Comparison of ENCODE assay signal across 20 cellular contexts in genomic region chr3:37852097-37852496, GRCh38. TPM values are rescaled to one million over a fixed set of nuclear protein-coding genes. Genes with fewer than 3 reads are reported as not detected.
A peak's percentile ranks its signal among the peaks of the same experiment; 100 is the strongest.
DNase-seq lines count a peak whose midpoint lies in the region; FAIRE-seq and TF ChIP-seq lines count a peak whose summit lies in the region.
"Had no signal": no experiment of that assay in that cellular context is flagged by ENCODE, and none has a peak within 500 bp of the region (broad histone marks: within the 10 kb centered on the region; RNA-seq: fewer than 3 reads in every experiment).

No MANE protein-coding gene starts in this region.

- dilution Hi-C loops in keratinocyte (cut with MboI; ENCODE audit: extremely low pct_ligation_motif_present, low sequenced_read_pairs), result no loop called here

- DNase-seq in AG08395 (ENCODE audit: low spot score) (peak; percentile 43), LHCN-M2 (ENCODE audit: low read depth) (peak; percentile 68), bronchial epithelial cell (ENCODE audit: low read depth) (peak; percentile 96), keratinocyte (ENCODE audit: low read depth, low spot score) (no peak), T-helper 1 cell (no peak), NOMO-1 (lab: John Stamatoyannopoulos, UW; ENCODE audit: unreplicated experiment in 2 of 2) (no peak), NOMO-1 treated with dmso at 0.1 percent for 144 hours (lab: John Stamatoyannopoulos, UW; ENCODE audit: unreplicated experiment) (no peak), GDM1 (lab: John Stamatoyannopoulos, UW) (no peak)
- DNase-seq: mesendoderm; MM.1S; NCI-H187; NCI-H345; NK-92 treated with Interleukin-12 subunit alpha and Interleukin-12 subunit beta, amount 100 ng/mL, for 24 hours; psoas muscle; Right ventricle myocardium superior; stimulated activated CD4-positive, alpha-beta T cell treated with anti-CD3 and anti-CD28 coated beads, Interleukin-15, amount 100 ng/mL, for 24 hours; stimulated activated naive CD4-positive, alpha-beta T cell; T-helper 17 cell; upper lobe of left lung had no signal

- no peak overlapping the region for H3K9ac ChIP-seq in keratinocyte (ENCODE audit: control insufficient read depth, extremely low read depth, insufficient read depth, low read length)

- H3K4me2 ChIP-seq in keratinocyte (ENCODE audit: control insufficient read depth, extremely low read depth, insufficient read depth, low read depth, low read length), result no peak overlapping the region

- FAIRE-seq in bronchial epithelial cell (lab: Jason Lieb, UNC) (no peak), keratinocyte (lab: Jason Lieb, UNC) (peak; percentile 51)
- FAIRE-seq: GM12878 had no signal

- H3K9me1 ChIP-seq in keratinocyte (ENCODE audit: control insufficient read depth, extremely low read depth, insufficient read depth, low read length), result no peaks in the 10 kb centered on the region

- H3K4me1 ChIP-seq in keratinocyte (ENCODE audit: control insufficient read depth, extremely low read depth, insufficient read depth, low read length), result peaks cover 38% of the 10 kb centered on the region
- H3K4me1 ChIP-seq: psoas muscle had no signal

- H3K4me3 ChIP-seq in bronchial epithelial cell (ENCODE audit: low read depth, low read length) (no peak overlapping the region), keratinocyte (ENCODE audit: control insufficient read depth in 2 of 3, extremely low read depth in 1 of 3, insufficient read depth in 2 of 3, low read depth in 1 of 3, low read length in 3 of 3) (no peak overlapping the region)
- H3K4me3 ChIP-seq: GM12878, psoas muscle, upper lobe of left lung had no signal

- no peak overlapping the region for H2AFZ ChIP-seq in keratinocyte (ENCODE audit: control insufficient read depth, low read length)

- no peaks in the 10 kb centered on the region for H4K20me1 ChIP-seq in keratinocyte (ENCODE audit: control insufficient read depth, extremely low read depth, insufficient read depth, low read length)

- H3K36me3 ChIP-seq in bronchial epithelial cell (ENCODE audit: control insufficient read depth, insufficient read depth, low read length) (peaks cover 2% of the 10 kb centered on the region), keratinocyte (ENCODE audit: control insufficient read depth in 2 of 2, extremely low read depth in 1 of 2, insufficient read depth in 2 of 2, low read length in 2 of 2) (no peaks in the 10 kb centered on the region)
- H3K36me3 ChIP-seq: upper lobe of left lung had no signal

- no peaks in the 10 kb centered on the region for H3K27me3 ChIP-seq in bronchial epithelial cell (ENCODE audit: control insufficient read depth, insufficient read depth, low read length)
- H3K27me3 ChIP-seq in keratinocyte (ENCODE audit: control insufficient read depth, extremely low read depth, insufficient read depth, low read length), result no peaks in the 10 kb centered on the region
- H3K27me3 ChIP-seq: upper lobe of left lung had no signal

- H3K27ac ChIP-seq in keratinocyte (ENCODE audit: control insufficient read depth, insufficient read depth, low read length), result no peak overlapping the region
- H3K27ac ChIP-seq: psoas muscle, upper lobe of left lung had no signal

- H3K9me3 ChIP-seq in keratinocyte (ENCODE audit: control insufficient read depth, low read depth, low read length), result no peaks in the 10 kb centered on the region
- H3K9me3 ChIP-seq: psoas muscle, upper lobe of left lung had no signal

- no peaks in the 10 kb centered on the region for H3K79me2 ChIP-seq in keratinocyte (ENCODE audit: control insufficient read depth, insufficient read depth, low read length)

- TF ChIP-seq CTCF in bronchial epithelial cell (IDR thresholded peaks at IDR 0.05; ENCODE audit: insufficient read depth, low read length, severe bottlenecking), result no peak
- TF ChIP-seq CTCF in keratinocyte (optimal IDR thresholded peaks at IDR 0.05 in 1 of 3, IDR thresholded peaks at IDR 0.05 in 1 of 3, conservative IDR thresholded peaks at IDR 0.05 in 1 of 3; ENCODE audit: extremely low read depth in 1 of 3, insufficient read depth in 2 of 3, low read length in 3 of 3), result no peak

RNA-seq across cellular contexts. Expression of gene CTDSPL, which starts 9.6 kb away (rescaled TPM):
- total RNA-seq in LHCN-M2 (2014; rRNA removed), result 25.6 and 26.5 TPM in 2 replicates
- polyA plus RNA-seq in LHCN-M2 (2012), result 38.5 TPM
- total RNA-seq in bronchial epithelial cell, result 50.4 and 80.6 TPM in 2 replicates
- 77.7 to 83.2 TPM (median 83.0 TPM) in 3 replicates for polyA plus RNA-seq in keratinocyte
- polyA plus RNA-seq in keratinocyte (2011; ENCODE audit: low read depth), result 8.3 TPM
- 63.8 and 80.6 TPM in 2 replicates for polyA plus RNA-seq in keratinocyte (2011; cell fraction: cytosol; rRNA removed)
- polyA plus RNA-seq in keratinocyte (2011; cell fraction: nucleus; rRNA removed), result 62.6 and 70.5 TPM in 2 replicates
- 43.9 and 69.2 TPM in 2 replicates for polyA plus RNA-seq in keratinocyte (2012; ENCODE audit: low replicate concordance)
- polyA minus RNA-seq in keratinocyte, result 104 to 118 TPM (median 106 TPM) in 3 replicates
- polyA minus RNA-seq in keratinocyte (2011; cell fraction: cytosol; rRNA and poly(A)+ RNA removed), result 52.8 TPM
- 31.5 and 49.4 TPM in 2 replicates for polyA minus RNA-seq in keratinocyte (2011; cell fraction: nucleus; rRNA and poly(A)+ RNA removed)

Comparison
In these comparisons a context has a peak if more than half of its experiments do, and no peak if none do; other contexts are left out.
1. DNase-seq: peak in AG08395 (single experiment), LHCN-M2 (single experiment) and bronchial epithelial cell (single experiment); none in keratinocyte (single experiment), T-helper 1 cell (0 of 5), NOMO-1 (0 of 2), NOMO-1 treated with dmso at 0.1 percent for 144 hours (single experiment) and GDM1 (single experiment).